1 cellular context compared by ENCODE assay signal in the genomic region with DNA sequence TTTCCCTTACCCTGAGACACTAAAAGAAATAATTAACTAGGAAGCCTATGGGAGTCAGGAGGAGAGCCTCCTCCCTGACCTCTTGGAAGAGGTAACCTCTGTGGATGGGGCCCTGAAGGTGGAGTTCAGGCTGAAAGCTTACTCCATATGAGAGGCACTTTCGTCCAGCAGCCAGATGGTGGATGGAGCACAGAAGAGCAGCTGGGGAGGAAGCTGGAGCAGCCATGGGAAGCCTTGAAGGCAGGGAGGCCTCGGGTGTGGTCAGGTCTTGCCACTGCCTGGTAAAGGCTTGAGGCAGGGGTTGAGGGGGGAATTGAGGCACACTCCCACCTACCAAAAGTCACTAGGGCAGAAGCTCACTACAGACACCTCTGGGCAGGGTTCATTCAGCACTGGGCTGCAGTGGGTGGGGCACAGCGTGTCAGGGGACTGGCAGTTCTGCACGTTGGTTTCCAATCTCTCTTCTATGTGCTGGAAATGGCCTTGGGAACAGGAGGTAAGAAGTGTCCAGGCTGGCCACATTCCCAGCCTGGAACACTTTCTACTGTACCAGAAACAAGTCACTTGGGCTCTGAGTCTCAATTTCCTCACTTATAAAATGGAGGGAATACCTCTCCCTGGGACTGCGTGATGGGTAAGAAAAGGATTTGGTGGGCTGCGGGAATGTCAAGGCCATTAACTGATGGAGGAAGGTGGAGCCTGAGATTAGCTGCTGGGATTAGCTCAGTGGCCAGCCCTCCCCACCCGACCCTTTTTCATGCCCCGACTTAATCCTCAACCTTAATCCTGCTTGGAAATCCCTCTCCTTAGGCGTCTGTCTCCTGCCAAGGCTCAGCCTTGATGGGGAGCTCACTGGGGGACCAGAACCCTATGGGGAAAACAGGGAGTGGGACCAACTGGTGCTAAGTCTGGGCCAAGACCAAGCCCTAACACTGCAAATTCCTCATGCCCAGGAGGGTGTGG.
TF ChIP-seq lines count a peak whose summit lies in the region.

No MANE protein-coding gene starts in this region.

TF ChIP-seq in HepG2, 621 proteins besides CTCF, POLR2A, EP300 and RAD21:
- TF ChIP-seq SIX4 (CRISPR knock-in tag; IDR thresholded peaks at IDR 0.05) (no peak), SRSF4 (IDR thresholded peaks at IDR 0.05; ENCODE audit: low read depth, low read length, poor library complexity, severe bottlenecking) (no peak), ZNF263 (CRISPR knock-in tag; IDR thresholded peaks at IDR 0.05) (peak; percentile 84), SIN3A (IDR thresholded peaks at IDR 0.05; ENCODE audit: borderline replicate concordance, low read depth, low read length) (no peak)
